Comparison of ENCODE assay signal across 8 cellular contexts in genomic region chr12:109804820-109805761, GRCh38. TPM values are rescaled to one million over a fixed set of nuclear protein-coding genes. Genes with fewer than 3 reads are reported as not detected.
A peak's percentile ranks its signal among the peaks of the same experiment; 100 is the strongest.
DNase-seq lines count a peak whose midpoint lies in the region; ATAC-seq, FAIRE-seq and TF ChIP-seq lines count a peak whose summit lies in the region.

No MANE protein-coding gene starts in this region.

- TF ChIP-seq CTCF in A549 (IDR thresholded peaks at IDR 0.05) (peak; percentile 94), epithelial cell of proximal tubule (conservative IDR thresholded peaks at IDR 0.05; ENCODE audit: low read depth, low read length) (peak; percentile 96)

- H3K4me3 ChIP-seq in A549 (no peak overlapping the region), epithelial cell of proximal tubule (ENCODE audit: low read depth, low read length) (no peak overlapping the region)

- no peak overlapping the region for H3K27ac ChIP-seq in A549

- POLR2A ChIA-PET in A549 (lab: Yijun Ruan, JAX) = no interaction called here

- TF ChIP-seq EP300 in A549 (IDR thresholded peaks at IDR 0.05) = no peak

- TF ChIP-seq RAD21 in A549 (conservative IDR thresholded peaks at IDR 0.05 in 1 of 2, IDR thresholded peaks at IDR 0.05 in 1 of 2) = peak; percentile 91 to 94

- WGBS in A549 (ENCODE audit: missing lambda C conversion rate) = 25% methylated on average over 12 of the region's 12 CpGs

- DNase-seq in A549 (ENCODE audit: low read depth in 1 of 2, low spot score in 1 of 2) (peak; percentile 62 to 82), GM12891 (ENCODE audit: insufficient read length, low spot score) (peak; percentile 79), NCI-H748 (lab: John Stamatoyannopoulos, UW; ENCODE audit: unreplicated experiment) (peak; percentile 53), epithelial cell of proximal tubule (ENCODE audit: low read depth) (no peak), mucosa of gallbladder (ENCODE audit: low spot score) (peak; percentile 58), GOT3 (lab: John Stamatoyannopoulos, UW) (no peak)
- peak; percentile 28 for DNase-seq in activated CD8-positive, alpha-beta memory T cell treated with anti-CD3 and anti-CD28 coated beads, Interleukin-2, amount 50 U/mL, for 24 hours (ENCODE audit: extremely low read depth)
- DNase-seq in stimulated activated CD8-positive, alpha-beta memory T cell treated with anti-CD3 and anti-CD28 coated beads, Interleukin-7, amount 100 ng/mL, for 1 hour (ENCODE audit: low read depth in 2 of 2) = peak; percentile 32 to 41

- FAIRE-seq in A549 (lab: Jason Lieb, UNC) (no peak), GM12891 (lab: Jason Lieb, UNC) (peak; percentile 76)

- CTCF ChIA-PET in A549 (lab: Yijun Ruan, JAX) = interaction anchor here (0.6 to 5.7 kb wide), 55 partner anchors 9 to 831 kb away, joined by 3 to 277 read pairs (median 4); partner anchors contain the start of gene TRPV4

- TF ChIP-seq POLR2A in A549 (IDR thresholded peaks at IDR 0.05; ENCODE audit: low read length) = no peak
- TF ChIP-seq POLR2A in GM12891 (IDR thresholded peaks at IDR 0.05; ENCODE audit: low read depth, low read length) = no peak

- H3K9me3 ChIP-seq in A549 = no peaks in the 10 kb centered on the region

- no peaks in the 10 kb centered on the region for H3K4me1 ChIP-seq in A549

- ATAC-seq in A549 = peak; percentile 77 to 93

- H3K4me2 ChIP-seq in A549 = no peak overlapping the region

TF ChIP-seq in A549, 52 proteins besides CTCF, POLR2A, EP300 and RAD21:
- TF ChIP-seq ZC3H11A (IDR thresholded peaks at IDR 0.05) (no peak), ZFP36 (IDR thresholded peaks at IDR 0.05; ENCODE audit: borderline replicate concordance, partially characterized antibody) (peak; percentile 96), NFE2L2 (conservative IDR thresholded peaks at IDR 0.05; ENCODE audit: low read length) (0 out of 2 replicates have a peak, but pooled peaks have one; percentile 5), MAX (IDR thresholded peaks at IDR 0.05) (no peak), CEBPB (IDR thresholded peaks at IDR 0.05) (peak in 1 of 2 experiments; percentile 48; a peak in 2 of 4 replicates), SMC3 (IDR thresholded peaks at IDR 0.05) (peak; percentile 97), NR3C1 (IDR thresholded peaks at IDR 0.05) (no peak)
TF ChIP-seq in A549: peak in this region for 4.

TF ChIP-seq in GM12891, 5 proteins besides CTCF, POLR2A, EP300 and RAD21:
- TF ChIP-seq POU2F2 (IDR thresholded peaks at IDR 0.05; ENCODE audit: low read depth, low read length) = no peak
- no peak for TF ChIP-seq POLR2AphosphoS5 (IDR thresholded peaks at IDR 0.05; ENCODE audit: low read depth, low read length)
- no peak for TF ChIP-seq TAF1 (IDR thresholded peaks at IDR 0.05; ENCODE audit: low read depth, low read length)
- TF ChIP-seq SPI1 (IDR thresholded peaks at IDR 0.05; ENCODE audit: low read depth, low read length) = no peak
- TF ChIP-seq PAX5 (IDR thresholded peaks at IDR 0.05; ENCODE audit: insufficient read depth, low read length, severe bottlenecking) = no peak
TF ChIP-seq in GM12891: peak in this region for 0.

RNA-seq across cellular contexts. Expression of gene TRPV4, which starts 28.1 kb away (rescaled TPM):
- polyA plus RNA-seq in A549 (2011; rRNA removed) = 0.37 and 0.52 TPM in 2 replicates
- polyA plus RNA-seq in A549 (2012; cell fraction: cytosol; rRNA removed) = 0.15 and 0.26 TPM in 2 replicates
- 0.43 and 0.53 TPM in 2 replicates for polyA plus RNA-seq in A549 (2012; cell fraction: nucleus; rRNA removed)
- polyA plus RNA-seq in A549 (2017; fragmentation: RNase III; extraction: RNeasy Plus Mini Kit Qiagen cat#74134 plus additional on column Dnase treatment) = 0.05 to 0.15 TPM (median 0.09 TPM) in 3 replicates
- 0.88 and 1.2 TPM in 2 replicates for polyA minus RNA-seq in A549 (2011; rRNA and poly(A)+ RNA removed)
- not detected for polyA plus RNA-seq in GM12891 (2012; ENCODE audit: low read depth, missing spikeins)
- 1.4 and 2.2 TPM in 2 replicates for total RNA-seq in epithelial cell of proximal tubule
- 2.1 TPM for total RNA-seq in mucosa of gallbladder

Comparison
In these comparisons a context has a peak if more than half of its experiments do, and no peak if none do; other contexts are left out.
1. DNase-seq: peak in A549 (2 of 2), GM12891 (single experiment), NCI-H748 (single experiment), activated CD8-positive, alpha-beta memory T cell treated with anti-CD3 and anti-CD28 coated beads, Interleukin-2, amount 50 U/mL, for 24 hours (single experiment), mucosa of gallbladder (single experiment) and stimulated activated CD8-positive, alpha-beta memory T cell treated with anti-CD3 and anti-CD28 coated beads, Interleukin-7, amount 100 ng/mL, for 1 hour (2 of 2); none in epithelial cell of proximal tubule (single experiment) and GOT3 (single experiment).